In the genomic region with DNA sequence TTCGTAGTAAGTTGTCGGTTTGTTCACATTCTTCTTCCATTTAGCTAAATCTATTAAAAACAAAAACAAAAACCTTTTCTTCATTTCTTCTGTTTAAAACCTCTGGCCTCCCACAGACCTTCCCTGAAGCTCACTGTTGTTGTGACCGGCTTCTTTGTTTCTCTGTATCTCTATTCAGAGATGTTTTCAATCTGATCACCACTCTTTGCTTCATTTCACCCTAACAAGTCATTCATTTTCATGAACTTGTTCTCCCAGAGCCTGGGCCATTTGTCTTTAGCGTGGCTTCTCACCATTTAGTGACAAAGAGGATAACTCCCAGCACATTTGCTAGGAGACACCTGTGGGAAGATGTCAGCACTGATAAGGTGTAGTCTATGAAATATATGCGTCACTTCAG, we compare ENCODE assay signal across 13 cellular contexts.
"Had no signal": no experiment of that assay in that cellular context is flagged by ENCODE, and none has a peak within 500 bp of the region (broad histone marks: within the 10 kb centered on the region; RNA-seq: fewer than 3 reads in every experiment).

No MANE protein-coding gene starts in this region.

- DNase-seq: activated CD4-positive, alpha-beta T cell treated with anti-CD3 and anti-CD28 coated beads, Interleukin-2, amount 50 U/mL, for 1 hour; activated CD4-positive, CD25-positive, alpha-beta regulatory T cell; body of pancreas; cerebellar nuclear complex; dermis blood vessel endothelial cell; glutamatergic neuron; immature natural killer cell; mammary epithelial cell; right cardiac atrium; small intestine; T-helper 2 cell; transverse colon had no signal

- H3K27me3 ChIP-seq: body of pancreas, transverse colon had no signal

- H2AFZ ChIP-seq: parathyroid adenoma had no signal

- H3K36me3 ChIP-seq: transverse colon had no signal

- H3K9me3 ChIP-seq: body of pancreas, transverse colon had no signal

- H3K4me3 ChIP-seq: body of pancreas, transverse colon had no signal

- H3K27ac ChIP-seq: body of pancreas, parathyroid adenoma, transverse colon had no signal

- H3K9ac ChIP-seq: parathyroid adenoma had no signal

- H3K4me1 ChIP-seq: body of pancreas, parathyroid adenoma, transverse colon had no signal
